ENCODE assay signal across 8 cellular contexts in genomic region chr6:68634503-68635411, GRCh38. TPM values are rescaled to one million over a fixed set of nuclear protein-coding genes. Genes with fewer than 3 reads are reported as not detected.
DNase-seq lines count a peak whose midpoint lies in the region; ATAC-seq and TF ChIP-seq lines count a peak whose summit lies in the region.

ADGRB3 (plus strand) TSS chr6:68635282; CDS start chr6:68638676, 3,394 bp downstream.

- peak within 1 kb of the TSS; percentile 0 for H2BK15ac ChIP-seq in mesendoderm (replicated peaks; ENCODE audit: low read depth)

- H4K5ac ChIP-seq in mesendoderm (ENCODE audit: low read length) = no peak within 1 kb of the TSS

- H2BK120ac ChIP-seq in mesendoderm (ENCODE audit: low read depth, low read length) = no peak within 1 kb of the TSS

- no peak within 1 kb of the TSS for H4K8ac ChIP-seq in mesendoderm (ENCODE audit: low read depth, low read length)

- H3K18ac ChIP-seq in mesendoderm (ENCODE audit: low read length) = peak within 1 kb of the TSS; percentile 43

- no peak within 1 kb of the TSS for H2AK5ac ChIP-seq in mesendoderm (ENCODE audit: low read length)

- H3K9ac ChIP-seq in mesendoderm (ENCODE audit: low read length) = peak within 1 kb of the TSS; percentile 61

- peaks cover 62% of the 10 kb centered on the region for H3K27me3 Mint-ChIP-seq in CD4-positive, alpha-beta T cell

- POLR2A ChIA-PET in CD4-positive, alpha-beta T cell (lab: Charles Lee) = no interaction called here

- no peaks in the 10 kb centered on the region for H3K9me3 Mint-ChIP-seq in CD4-positive, alpha-beta T cell

- H3K9me3 ChIP-seq in CD4-positive, alpha-beta T cell (ENCODE audit: control insufficient read depth, low read length) = no peaks in the 10 kb centered on the region

- peak within 1 kb of the TSS; percentile 76 for H3K4me2 ChIP-seq in mesendoderm (ENCODE audit: low read length)

- H3K27ac Mint-ChIP-seq in CD4-positive, alpha-beta T cell = no peak within 1 kb of the TSS

- peak within 1 kb of the TSS; percentile 69 for H3K56ac ChIP-seq in mesendoderm (ENCODE audit: low read length)

- no peak for TF ChIP-seq CTCF in CD4-positive, alpha-beta T cell (IDR thresholded peaks at IDR 0.05)
- TF ChIP-seq CTCF in epithelial cell of proximal tubule (conservative IDR thresholded peaks at IDR 0.05; ENCODE audit: low read depth, low read length) = no peak

- no peak within 1 kb of the TSS for H2BK5ac ChIP-seq in mesendoderm (ENCODE audit: low read length)

- peak; percentile 51 for ATAC-seq in CD4-positive, alpha-beta T cell (ENCODE audit: poor library complexity)
- ATAC-seq in GM19351 (IDR thresholded peaks at IDR 0.05; ENCODE audit: unreplicated experiment) (peak; percentile 79), HG03378 (IDR thresholded peaks at IDR 0.05; ENCODE audit: unreplicated experiment) (peak; percentile 51)

- H3K4me1 ChIP-seq in mesendoderm (ENCODE audit: control insufficient read depth, low read depth, low read length) = no peaks in the 10 kb centered on the region

- no peaks in the 10 kb centered on the region for H3K79me2 ChIP-seq in mesendoderm (ENCODE audit: control insufficient read depth, insufficient read depth, low read length)

- peak in 2 of 10 experiments; percentile 10 to 22 for DNase-seq in CD4-positive, alpha-beta T cell
- DNase-seq in NCI-H446 treated with DMSO at 0.1 percent for 48 hours (lab: John Stamatoyannopoulos, UW) (peak; percentile 96), epithelial cell of proximal tubule (ENCODE audit: low read depth) (no peak), mesendoderm (peak; percentile 84), superior temporal gyrus (ENCODE audit: extremely low spot score) (peak; percentile 89)
- peak; percentile 59 for DNase-seq in activated CD8-positive, alpha-beta memory T cell treated with anti-CD3 and anti-CD28 coated beads for 24 hours

- H3K27ac ChIP-seq in CD4-positive, alpha-beta T cell (ENCODE audit: low read depth, low read length) = no peak within 1 kb of the TSS
- H3K27ac ChIP-seq in mesendoderm (ENCODE audit: low read depth, low read length) = no peak within 1 kb of the TSS

- no peak within 1 kb of the TSS for H3K4ac ChIP-seq in mesendoderm (ENCODE audit: low read depth, low read length)

- H3K4me3 Mint-ChIP-seq in CD4-positive, alpha-beta T cell = peak within 1 kb of the TSS; percentile 79

- H3K36me3 ChIP-seq in mesendoderm (ENCODE audit: control insufficient read depth, insufficient read depth, low read length) = no peaks in the 10 kb centered on the region

- no peak within 1 kb of the TSS for H3K23ac ChIP-seq in mesendoderm (ENCODE audit: low read length)

- intact Hi-C loops in CD4-positive, alpha-beta T cell (cut with DNase I, micrococcal nuclease) = loop anchor here in 1 of 2 experiments (10.0 kb wide), 1 partner anchor 1470 kb away; no protein-coding TSS in a partner anchor

- H3K4me3 ChIP-seq in epithelial cell of proximal tubule (ENCODE audit: low read depth, low read length) (peak within 1 kb of the TSS; percentile 53), mesendoderm (ENCODE audit: low read length) (peak within 1 kb of the TSS; percentile 41)

- H3K79me1 ChIP-seq in mesendoderm (ENCODE audit: low read length) = no peaks in the 10 kb centered on the region

- H3K27me3 ChIP-seq in CD4-positive, alpha-beta T cell (ENCODE audit: control insufficient read depth, insufficient read depth, low read length) = peaks cover 40% of the 10 kb centered on the region
- peaks cover 6% of the 10 kb centered on the region for H3K27me3 ChIP-seq in mesendoderm (ENCODE audit: insufficient read depth, low read length, poor library complexity)

- H3K36me3 Mint-ChIP-seq in CD4-positive, alpha-beta T cell (ENCODE audit: low read depth) = no peaks in the 10 kb centered on the region

- CTCF ChIA-PET in CD4-positive, alpha-beta T cell (lab: Charles Lee) = no interaction called here

- peaks cover 23% of the 10 kb centered on the region for H3K4me1 Mint-ChIP-seq in CD4-positive, alpha-beta T cell (ENCODE audit: low read depth)

- WGBS in mesendoderm (ENCODE audit: extremely low coverage, insufficient coverage, low lambda C conversion rate) = no CpG with 5 or more reads among the region's 92 CpGs

RNA-seq across cellular contexts. Expression of gene ADGRB3, which starts in this region (rescaled TPM):
- total RNA-seq in CD4-positive, alpha-beta T cell = not detected
- total RNA-seq in epithelial cell of proximal tubule = 3.0 and 4.7 TPM in 2 replicates
- 0.08 TPM for polyA plus RNA-seq in mesendoderm (2013, experiment 1 of 2)
- 0.08 TPM for polyA plus RNA-seq in mesendoderm (2013, experiment 2 of 2)

Comparison
In these comparisons a context has a peak if more than half of its experiments do, and no peak if none do; other contexts are left out.
1. Peak in ATAC-seq in CD4-positive, alpha-beta T cell; RNA of the gene not detected or under 1 TPM.